Comparison of ENCODE assay signal across 14 cellular contexts in genomic region chr4:157172011-157172410, GRCh38. TPM values are rescaled to one million over a fixed set of nuclear protein-coding genes. Genes with fewer than 3 reads are reported as not detected.
A peak's percentile ranks its signal among the peaks of the same experiment; 100 is the strongest.
DNase-seq lines count a peak whose midpoint lies in the region; TF ChIP-seq lines count a peak whose summit lies in the region.
"Had no signal": no experiment of that assay in that cellular context is flagged by ENCODE, and none has a peak within 500 bp of the region (broad histone marks: within the 10 kb centered on the region; RNA-seq: fewer than 3 reads in every experiment).

No MANE protein-coding gene starts in this region.

- CTCF ChIA-PET in Calu3 (lab: Charles Lee): no interaction called here

- no peaks in the 10 kb centered on the region for H3K4me1 ChIP-seq in thyroid gland

- no TSS peak for BruUV-seq in Calu3 (replicated peaks; lab: Mats Ljungman, UMichigan)

- H3K4me3 ChIP-seq in brain microvascular endothelial cell (ENCODE audit: low read depth, low read length) (no peak overlapping the region), thyroid gland (replicated peaks in 1 of 3) (no peak overlapping the region)
- H3K4me3 ChIP-seq: SK-N-MC, skin epidermis had no signal

- H3K9me3 Mint-ChIP-seq in Calu3 (ENCODE audit: low read depth, unreplicated experiment) (no peaks in the 10 kb centered on the region), CD14-positive monocyte (peaks cover 0 to 2% (median 0%) of the 10 kb centered on the region in 7 donors)
- H3K9me3 Mint-ChIP-seq: dendritic cell treated with granulocyte-macrophage colony-stimulating factor and Interleukin-4, amounts not matched to agents 40 ng/mL and 50 ng/mL, for 4 days had no signal

- no peaks in the 10 kb centered on the region for H3K27me3 Mint-ChIP-seq in Calu3 (ENCODE audit: unreplicated experiment)
- H3K27me3 Mint-ChIP-seq in CD14-positive monocyte (ENCODE audit: low read depth in 3 of 3): no peaks in the 10 kb centered on the region
- H3K27me3 Mint-ChIP-seq: dendritic cell treated with granulocyte-macrophage colony-stimulating factor and Interleukin-4, amounts not matched to agents 40 ng/mL and 50 ng/mL, for 4 days had no signal

- H3K27me3 ChIP-seq in brain microvascular endothelial cell (replicated peaks): no peaks in the 10 kb centered on the region
- H3K27me3 ChIP-seq in thyroid gland: no peaks in the 10 kb centered on the region

- H3K36me3 Mint-ChIP-seq in Calu3 (ENCODE audit: insufficient read depth, unreplicated experiment) (no peaks in the 10 kb centered on the region), CD14-positive monocyte (no peaks in the 10 kb centered on the region)

- no peak overlapping the region for H3K4me3 Mint-ChIP-seq in Calu3 (ENCODE audit: low read depth, unreplicated experiment)
- no peak overlapping the region for H3K4me3 Mint-ChIP-seq in CD14-positive monocyte
- H3K4me3 Mint-ChIP-seq: dendritic cell treated with granulocyte-macrophage colony-stimulating factor and Interleukin-4, amounts not matched to agents 40 ng/mL and 50 ng/mL, for 4 days had no signal

- no peaks in the 10 kb centered on the region for H3K9me3 ChIP-seq in thyroid gland

- 0 out of 2 replicates have a peak, but pooled peaks have one; percentile 19 for TF ChIP-seq CTCF in LNCAP (IDR thresholded peaks at IDR 0.05)
- TF ChIP-seq CTCF in brain microvascular endothelial cell (IDR thresholded peaks at IDR 0.05; ENCODE audit: low read depth, low read length, missing control alignments): peak; percentile 19
- TF ChIP-seq CTCF in Calu3 (IDR thresholded peaks at IDR 0.05; ENCODE audit: unreplicated experiment): no peak
- no peak for TF ChIP-seq CTCF in CD14-positive monocyte (IDR thresholded peaks at IDR 0.05)
- TF ChIP-seq CTCF in thyroid gland (IDR thresholded peaks at IDR 0.05): no peak

- no peak for TF ChIP-seq POLR2A in thyroid gland (IDR thresholded peaks at IDR 0.05)

- intact Hi-C loops in Calu3 (cut with micrococcal nuclease; ENCODE audit: unreplicated experiment): loop anchor here (1.0 kb wide), 1 partner anchor 697 kb away; no protein-coding TSS in a partner anchor
- intact Hi-C loops in CD14-positive monocyte (cut with micrococcal nuclease): no loop called here
- intact Hi-C loops in thyroid gland (cut with DNase I): no loop called here

- H3K36me3 ChIP-seq in brain microvascular endothelial cell (replicated peaks) (no peaks in the 10 kb centered on the region), thyroid gland (no peaks in the 10 kb centered on the region)

- H3K4me1 Mint-ChIP-seq in Calu3 (ENCODE audit: low read depth, unreplicated experiment) (no peaks in the 10 kb centered on the region), CD14-positive monocyte (no peaks in the 10 kb centered on the region)

- no peak overlapping the region for H3K27ac Mint-ChIP-seq in Calu3 (ENCODE audit: unreplicated experiment)
- no peak overlapping the region for H3K27ac Mint-ChIP-seq in CD14-positive monocyte
- H3K27ac Mint-ChIP-seq: dendritic cell treated with granulocyte-macrophage colony-stimulating factor and Interleukin-4, amounts not matched to agents 40 ng/mL and 50 ng/mL, for 4 days had no signal

- H3K27ac ChIP-seq in brain microvascular endothelial cell: no peak overlapping the region
- H3K27ac ChIP-seq in thyroid gland: no peak overlapping the region
- H3K27ac ChIP-seq: SK-N-MC, skin epidermis had no signal

- in situ Hi-C loops in brain microvascular endothelial cell (cut with HindIII; ENCODE audit: low pct_ligation_motif_present, low sequenced_read_pairs): no loop called here

- peak; percentile 15 for DNase-seq in EH (ENCODE audit: low read depth)
- DNase-seq in brain microvascular endothelial cell: no peak
- DNase-seq in myocyte (ENCODE audit: low read depth): peak; percentile 13
- no peak for DNase-seq in SHP77 (lab: John Stamatoyannopoulos, UW)
- no peak for DNase-seq in Calu3
- DNase-seq in CD14-positive monocyte (ENCODE audit: low spot score): no peak
- DNase-seq in thyroid gland: no peak
- DNase-seq: activated gamma-delta T cell, GDM1, KG1 had no signal

- WGBS in thyroid gland, 2 donors: 58 to 59% methylated on average over 3 of the region's 3 CpGs

RNA-seq across cellular contexts. Expression of gene GRIA2, which starts 48.5 kb away (rescaled TPM):
- total RNA-seq in myocyte: not detected in 2 replicates
- polyA plus RNA-seq in myocyte (2012): not detected
- total RNA-seq in Calu3 (2022): not detected in 2 replicates
- not detected for polyA plus RNA-seq in CD14-positive monocyte
- total RNA-seq in thyroid gland: 1 to 10 TPM in 1 of 4 donors, not detected in 3; 1.1 TPM

Comparison
In these comparisons a context has a peak if more than half of its experiments do, and no peak if none do; other contexts are left out.
1. DNase-seq: peak in EH (single experiment) and myocyte (single experiment); none in brain microvascular endothelial cell (single experiment), SHP77 (0 of 2), Calu3 (single experiment), CD14-positive monocyte (single experiment) and thyroid gland (0 of 2).
2. CTCF ChIP-seq: peak in LNCAP (single experiment) and brain microvascular endothelial cell (single experiment); none in Calu3 (single experiment), CD14-positive monocyte (single experiment) and thyroid gland (0 of 6).